ENCODE assay signal across 1 cellular context in the genomic region with DNA sequence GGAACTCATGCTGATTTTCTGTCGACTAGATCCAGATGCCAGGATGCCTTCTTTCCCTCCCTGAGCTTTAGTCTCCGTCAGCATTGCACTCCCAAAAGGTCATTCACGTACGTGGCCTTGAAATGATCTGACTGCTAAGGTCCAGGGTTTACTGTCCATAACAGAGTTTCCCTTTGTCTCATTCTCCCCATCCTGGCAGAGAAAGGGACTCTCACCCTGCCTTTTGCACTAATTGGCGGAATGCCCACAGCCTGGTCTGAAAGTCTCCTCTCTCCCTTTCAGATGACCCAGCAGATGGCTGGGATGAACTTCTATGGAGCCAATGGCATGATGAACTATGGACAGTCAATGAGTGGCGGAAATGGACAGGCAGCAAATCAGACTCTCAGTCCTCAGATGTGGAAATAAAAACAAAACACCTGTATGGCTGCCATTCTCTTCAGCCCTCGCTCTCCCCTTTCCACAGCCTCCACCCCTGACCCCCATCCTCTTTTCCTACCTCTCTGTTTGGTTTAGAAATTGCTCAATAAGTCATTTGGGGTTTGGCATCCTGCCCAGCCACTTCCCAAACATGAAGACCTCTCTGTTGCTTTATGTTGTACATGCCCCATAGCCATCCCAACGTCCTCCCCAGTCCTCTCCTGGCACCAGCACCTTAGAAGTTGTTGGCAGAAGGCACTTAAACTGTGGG.
A peak's percentile ranks its signal among the peaks of the same experiment; 100 is the strongest.
TF ChIP-seq lines count a peak whose summit lies in the region.

No MANE protein-coding gene starts in this region.

TF ChIP-seq in HepG2, 621 proteins besides CTCF, POLR2A, EP300 and RAD21 (continued from another document and continues in another):
- TF ChIP-seq ZBTB7B (CRISPR knock-in tag; IDR thresholded peaks at IDR 0.05), result no peak
- no peak for TF ChIP-seq ZNF691 (CRISPR knock-in tag; IDR thresholded peaks at IDR 0.05; ENCODE audit: borderline replicate concordance, low read depth)
- TF ChIP-seq CREB1 (IDR thresholded peaks at IDR 0.05), result no peak; the same call in 1 of the 2 replicates
- peak; percentile 90 for TF ChIP-seq CREB1 (CRISPR knock-in tag; IDR thresholded peaks at IDR 0.05)
- TF ChIP-seq MXI1 (IDR thresholded peaks at IDR 0.05; ENCODE audit: borderline replicate concordance, low read depth, low read length), result no peak; the same call in 2 of the 3 replicates
- peak; percentile 71 for TF ChIP-seq TARDBP (CRISPR knock-in tag; IDR thresholded peaks at IDR 0.05)
- TF ChIP-seq HNRNPL (IDR thresholded peaks at IDR 0.05; ENCODE audit: low read depth, low read length), result no peak
- TF ChIP-seq RFXANK (CRISPR knock-in tag; IDR thresholded peaks at IDR 0.05), result 0 out of 2 replicates have a peak, but pooled peaks have one; percentile 32
- 0 out of 2 replicates have a peak, but pooled peaks have one; percentile 29 for TF ChIP-seq MTA1 (CRISPR knock-in tag; IDR thresholded peaks at IDR 0.05; ENCODE audit: borderline replicate concordance)
- TF ChIP-seq XBP1 (CRISPR knock-in tag; IDR thresholded peaks at IDR 0.05), result peak; percentile 88; the same call in 1 of the 2 replicates
- peak; percentile 45; the same call in 1 of the 2 replicates for TF ChIP-seq BORCS8-MEF2B (CRISPR knock-in tag; IDR thresholded peaks at IDR 0.05)
- TF ChIP-seq NR3C1 (CRISPR knock-in tag; IDR thresholded peaks at IDR 0.05), result no peak
- no peak for TF ChIP-seq SUZ12 (IDR thresholded peaks at IDR 0.05; ENCODE audit: low read depth, low read length)
- TF ChIP-seq ZBTB20 (CRISPR knock-in tag; IDR thresholded peaks at IDR 0.05; ENCODE audit: borderline replicate concordance, low read depth), result peak; percentile 45; the same call in 1 of the 2 replicates
- peak; percentile 11; the same call in 1 of the 2 replicates for TF ChIP-seq ZHX2 (IDR thresholded peaks at IDR 0.05; ENCODE audit: low read depth)
- TF ChIP-seq ZHX2 (CRISPR knock-in tag; IDR thresholded peaks at IDR 0.05; ENCODE audit: borderline replicate concordance), result no peak
- TF ChIP-seq, protein P1, sequence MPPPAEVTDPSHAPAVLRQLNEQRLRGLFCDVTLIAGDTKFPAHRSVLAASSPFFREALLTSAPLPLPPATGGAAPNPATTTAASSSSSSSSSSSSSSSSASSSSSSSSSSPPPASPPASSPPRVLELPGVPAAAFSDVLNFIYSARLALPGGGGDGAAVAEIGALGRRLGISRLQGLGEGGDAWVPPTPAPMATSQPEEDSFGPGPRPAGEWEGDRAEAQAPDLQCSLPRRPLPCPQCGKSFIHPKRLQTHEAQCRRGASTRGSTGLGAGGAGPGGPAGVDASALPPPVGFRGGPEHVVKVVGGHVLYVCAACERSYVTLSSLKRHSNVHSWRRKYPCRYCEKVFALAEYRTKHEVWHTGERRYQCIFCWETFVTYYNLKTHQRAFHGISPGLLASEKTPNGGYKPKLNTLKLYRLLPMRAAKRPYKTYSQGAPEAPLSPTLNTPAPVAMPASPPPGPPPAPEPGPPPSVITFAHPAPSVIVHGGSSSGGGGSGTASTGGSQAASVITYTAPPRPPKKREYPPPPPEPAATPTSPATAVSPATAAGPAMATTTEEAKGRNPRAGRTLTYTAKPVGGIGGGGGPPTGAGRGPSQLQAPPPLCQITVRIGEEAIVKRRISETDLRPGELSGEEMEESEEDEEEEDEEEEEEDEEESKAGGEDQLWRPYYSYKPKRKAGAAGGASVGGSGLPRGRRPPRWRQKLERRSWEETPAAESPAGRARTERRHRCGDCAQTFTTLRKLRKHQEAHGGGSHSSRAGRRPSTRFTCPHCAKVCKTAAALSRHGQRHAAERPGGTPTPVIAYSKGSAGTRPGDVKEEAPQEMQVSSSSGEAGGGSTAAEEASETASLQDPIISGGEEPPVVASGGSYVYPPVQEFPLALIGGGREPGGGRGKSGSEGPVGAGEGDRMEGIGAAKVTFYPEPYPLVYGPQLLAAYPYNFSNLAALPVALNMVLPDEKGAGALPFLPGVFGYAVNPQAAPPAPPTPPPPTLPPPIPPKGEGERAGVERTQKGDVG (CRISPR knock-in tag; IDR thresholded peaks at IDR 0.05; ENCODE audit: borderline replicate concordance), result no peak; the same call in 1 of the 2 replicates
- TF ChIP-seq, protein P2, sequence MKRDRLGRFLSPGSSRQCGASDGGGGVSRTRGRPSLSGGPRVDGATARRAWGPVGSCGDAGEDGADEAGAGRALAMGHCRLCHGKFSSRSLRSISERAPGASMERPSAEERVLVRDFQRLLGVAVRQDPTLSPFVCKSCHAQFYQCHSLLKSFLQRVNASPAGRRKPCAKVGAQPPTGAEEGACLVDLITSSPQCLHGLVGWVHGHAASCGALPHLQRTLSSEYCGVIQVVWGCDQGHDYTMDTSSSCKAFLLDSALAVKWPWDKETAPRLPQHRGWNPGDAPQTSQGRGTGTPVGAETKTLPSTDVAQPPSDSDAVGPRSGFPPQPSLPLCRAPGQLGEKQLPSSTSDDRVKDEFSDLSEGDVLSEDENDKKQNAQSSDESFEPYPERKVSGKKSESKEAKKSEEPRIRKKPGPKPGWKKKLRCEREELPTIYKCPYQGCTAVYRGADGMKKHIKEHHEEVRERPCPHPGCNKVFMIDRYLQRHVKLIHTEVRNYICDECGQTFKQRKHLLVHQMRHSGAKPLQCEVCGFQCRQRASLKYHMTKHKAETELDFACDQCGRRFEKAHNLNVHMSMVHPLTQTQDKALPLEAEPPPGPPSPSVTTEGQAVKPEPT (CRISPR knock-in tag; IDR thresholded peaks at IDR 0.05; ENCODE audit: low read depth), result no peak
- TF ChIP-seq, protein P3, sequence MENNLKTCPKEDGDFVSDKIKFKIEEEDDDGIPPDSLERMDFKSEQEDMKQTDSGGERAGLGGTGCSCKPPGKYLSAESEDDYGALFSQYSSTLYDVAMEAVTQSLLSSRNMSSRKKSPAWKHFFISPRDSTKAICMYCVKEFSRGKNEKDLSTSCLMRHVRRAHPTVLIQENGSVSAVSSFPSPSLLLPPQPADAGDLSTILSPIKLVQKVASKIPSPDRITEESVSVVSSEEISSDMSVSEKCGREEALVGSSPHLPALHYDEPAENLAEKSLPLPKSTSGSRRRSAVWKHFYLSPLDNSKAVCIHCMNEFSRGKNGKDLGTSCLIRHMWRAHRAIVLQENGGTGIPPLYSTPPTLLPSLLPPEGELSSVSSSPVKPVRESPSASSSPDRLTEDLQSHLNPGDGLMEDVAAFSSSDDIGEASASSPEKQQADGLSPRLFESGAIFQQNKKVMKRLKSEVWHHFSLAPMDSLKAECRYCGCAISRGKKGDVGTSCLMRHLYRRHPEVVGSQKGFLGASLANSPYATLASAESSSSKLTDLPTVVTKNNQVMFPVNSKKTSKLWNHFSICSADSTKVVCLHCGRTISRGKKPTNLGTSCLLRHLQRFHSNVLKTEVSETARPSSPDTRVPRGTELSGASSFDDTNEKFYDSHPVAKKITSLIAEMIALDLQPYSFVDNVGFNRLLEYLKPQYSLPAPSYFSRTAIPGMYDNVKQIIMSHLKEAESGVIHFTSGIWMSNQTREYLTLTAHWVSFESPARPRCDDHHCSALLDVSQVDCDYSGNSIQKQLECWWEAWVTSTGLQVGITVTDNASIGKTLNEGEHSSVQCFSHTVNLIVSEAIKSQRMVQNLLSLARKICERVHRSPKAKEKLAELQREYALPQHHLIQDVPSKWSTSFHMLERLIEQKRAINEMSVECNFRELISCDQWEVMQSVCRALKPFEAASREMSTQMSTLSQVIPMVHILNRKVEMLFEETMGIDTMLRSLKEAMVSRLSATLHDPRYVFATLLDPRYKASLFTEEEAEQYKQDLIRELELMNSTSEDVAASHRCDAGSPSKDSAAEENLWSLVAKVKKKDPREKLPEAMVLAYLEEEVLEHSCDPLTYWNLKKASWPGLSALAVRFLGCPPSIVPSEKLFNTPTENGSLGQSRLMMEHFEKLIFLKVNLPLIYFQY (CRISPR knock-in tag; IDR thresholded peaks at IDR 0.05; ENCODE audit: borderline replicate concordance), result peak; percentile 43; the same call in 1 of the 2 replicates
- no peak for TF ChIP-seq BRF2 (CRISPR knock-in tag; IDR thresholded peaks at IDR 0.05)
- peak; percentile 29 to 47; a peak in 2 of 4 replicates for TF ChIP-seq MAFK (conservative IDR thresholded peaks at IDR 0.05 in 1 of 2, IDR thresholded peaks at IDR 0.05 in 1 of 2; ENCODE audit: low read length in 2 of 2)
- TF ChIP-seq FOXP1 (IDR thresholded peaks at IDR 0.05), result no peak
- peak; percentile 56 for TF ChIP-seq FOXP1 (CRISPR knock-in tag; IDR thresholded peaks at IDR 0.05)
- no peak for TF ChIP-seq REXO4 (CRISPR knock-in tag; IDR thresholded peaks at IDR 0.05; ENCODE audit: borderline replicate concordance)
- 0 out of 2 replicates have a peak, but pooled peaks have one; percentile 85 for TF ChIP-seq NFIB (CRISPR knock-in tag; IDR thresholded peaks at IDR 0.05; ENCODE audit: borderline replicate concordance)
- peak; percentile 51; the same call in 1 of the 2 replicates for TF ChIP-seq POLR2AphosphoS5 (IDR thresholded peaks at IDR 0.05; ENCODE audit: low read depth, low read length)
- TF ChIP-seq ZNF564 (CRISPR knock-in tag; IDR thresholded peaks at IDR 0.05), result 0 out of 2 replicates have a peak, but pooled peaks have one; percentile 74
- TF ChIP-seq TRIM22 (IDR thresholded peaks at IDR 0.05), result no peak
- no peak for TF ChIP-seq ZNF367 (CRISPR knock-in tag; IDR thresholded peaks at IDR 0.05; ENCODE audit: borderline replicate concordance)
- TF ChIP-seq ZNF317 (CRISPR knock-in tag; IDR thresholded peaks at IDR 0.05), result peak; percentile 72; the same call in 1 of the 2 replicates
- peak; percentile 83 for TF ChIP-seq ZMYM3 (CRISPR knock-in tag; IDR thresholded peaks at IDR 0.05)
- no peak; the same call in 1 of the 2 replicates for TF ChIP-seq SMYD3 (CRISPR knock-in tag; IDR thresholded peaks at IDR 0.05)
- no peak for TF ChIP-seq PCBP1 (IDR thresholded peaks at IDR 0.05; ENCODE audit: borderline replicate concordance, low read depth, low read length)
- TF ChIP-seq ZFP36L1 (CRISPR knock-in tag; IDR thresholded peaks at IDR 0.05), result peak; percentile 93
- TF ChIP-seq ZNF713 (CRISPR knock-in tag; IDR thresholded peaks at IDR 0.05), result no peak
- TF ChIP-seq ZNF33A (CRISPR knock-in tag; IDR thresholded peaks at IDR 0.05; ENCODE audit: borderline replicate concordance), result no peak
- no peak for TF ChIP-seq TBL1XR1 (IDR thresholded peaks at IDR 0.05; ENCODE audit: borderline replicate concordance, low read length, partially characterized antibody)
